In genomic region chr1:114510235-114511047, GRCh38 we compare ENCODE assay signal across 8 cellular contexts. TPM values are rescaled to one million over a fixed set of nuclear protein-coding genes. Genes with fewer than 3 reads are reported as not detected.
DNase-seq lines count a peak whose midpoint lies in the region; ATAC-seq and TF ChIP-seq lines count a peak whose summit lies in the region.

No MANE protein-coding gene starts in this region.

- H3T11ph ChIP-seq in H9 (ENCODE audit: low read length) = no peak overlapping the region

- H2BK20ac ChIP-seq in H9 (ENCODE audit: low read depth, low read length, poor library complexity, severe bottlenecking) = no peak overlapping the region

- H3K79me2 ChIP-seq in H9 (ENCODE audit: insufficient read depth, low read length) = peaks cover 39% of the 10 kb centered on the region

- H2AFZ ChIP-seq in H9 (ENCODE audit: low read length) = no peak overlapping the region

- intact Hi-C loops in activated B cell treated with CpG ODN at 0.5 μM for 24 hours (cut with micrococcal nuclease) (loop anchor here (1.0 to 10.0 kb wide), 12 partner anchors 28 to 1556 kb away; partner anchors contain the start of genes BCAS2, CSDE1, DENND2C and LRIG2), colonic mucosa (cut with DNase I) (no loop called here), lower leg skin (cut with DNase I; ENCODE audit: low total_unique reads) (no loop called here)

- no peak overlapping the region for H4K5ac ChIP-seq in H9 (ENCODE audit: insufficient read length, low read depth, low read length)

- no peak for TF ChIP-seq CTCF in GM12875 (IDR thresholded peaks at IDR 0.05; ENCODE audit: borderline replicate concordance, insufficient read depth, low read depth, low read length)
- TF ChIP-seq CTCF in H9 (conservative IDR thresholded peaks at IDR 0.05) = no peak
- TF ChIP-seq CTCF in activated B cell treated with CpG ODN at 0.5 μM for 24 hours (IDR thresholded peaks at IDR 0.05) = no peak
- no peak for TF ChIP-seq CTCF in colonic mucosa (IDR thresholded peaks at IDR 0.05)
- TF ChIP-seq CTCF in lower leg skin (IDR thresholded peaks at IDR 0.05) = no peak

- peaks cover 13 to 21% (median 16%) of the 10 kb centered on the region in 3 experiments for H3K36me3 Mint-ChIP-seq in H9 (ENCODE audit: insufficient read depth in 1 of 3, low read depth in 3 of 3)
- H3K36me3 Mint-ChIP-seq in activated B cell treated with CpG ODN at 0.5 μM for 24 hours (ENCODE audit: low read depth) = peaks cover 23% of the 10 kb centered on the region

- CTCF ChIA-PET in activated B cell treated with CpG ODN at 0.5 μM for 24 hours (lab: Charles Lee) = no interaction called here

- peak overlapping the region; percentile 99 for H3K4me2 ChIP-seq in H9 (ENCODE audit: insufficient read depth, insufficient read length, low read length)

- no peak overlapping the region for H2BK5ac ChIP-seq in H9 (ENCODE audit: insufficient read length, low read length)

- H4K20me1 ChIP-seq in H9 (ENCODE audit: control insufficient read depth, insufficient read depth, insufficient read length) = no peaks in the 10 kb centered on the region

- ATAC-seq in activated B cell treated with CpG ODN at 0.5 μM for 24 hours (ENCODE audit: low read depth) = peak; percentile 66

- H3K18ac ChIP-seq in H9 (ENCODE audit: insufficient read length, low read depth, low read length) = peak overlapping the region; percentile 81

- no peak overlapping the region for H2BK120ac ChIP-seq in H9 (ENCODE audit: low read depth, low read length, poor library complexity, severe bottlenecking)

- H3K4me3 Mint-ChIP-seq in H9 = peak overlapping the region; percentile 87 to 92
- peak overlapping the region; percentile 85 for H3K4me3 Mint-ChIP-seq in activated B cell treated with CpG ODN at 0.5 μM for 24 hours

- peak overlapping the region; percentile 91 for H3K14ac ChIP-seq in H9 (ENCODE audit: insufficient read depth, low read length)

- H4K91ac ChIP-seq in H9 (ENCODE audit: insufficient read length, low read depth, low read length) = peak overlapping the region; percentile 83

- no peaks in the 10 kb centered on the region for H3K9me3 Mint-ChIP-seq in H9
- no peaks in the 10 kb centered on the region for H3K9me3 Mint-ChIP-seq in activated B cell treated with CpG ODN at 0.5 μM for 24 hours

- H3K4me1 Mint-ChIP-seq in H9 = peaks cover 36 to 39% of the 10 kb centered on the region in 2 experiments
- H3K4me1 Mint-ChIP-seq in activated B cell treated with CpG ODN at 0.5 μM for 24 hours = peaks cover 48% of the 10 kb centered on the region

- no peak overlapping the region for H2BK12ac ChIP-seq in H9 (ENCODE audit: insufficient read length, low read depth, low read length)

- H3K27ac Mint-ChIP-seq in H9 (peak overlapping the region; percentile 1 to 96 (median 81); a peak in 5 of 7 replicates), activated B cell treated with CpG ODN at 0.5 μM for 24 hours (peak overlapping the region; percentile 38)

- peaks cover 23% of the 10 kb centered on the region for H3K23me2 ChIP-seq in H9 (ENCODE audit: insufficient read length, low read depth, low read length, poor library complexity, severe bottlenecking)

- no peaks in the 10 kb centered on the region for H3K9me3 ChIP-seq in H9 (ENCODE audit: control insufficient read depth, low read depth, low read length)
- H3K9me3 ChIP-seq in colonic mucosa = no peaks in the 10 kb centered on the region

- peaks cover 17% of the 10 kb centered on the region for H3K27me3 Mint-ChIP-seq in H9 (ENCODE audit: low read depth)
- no peaks in the 10 kb centered on the region for H3K27me3 Mint-ChIP-seq in activated B cell treated with CpG ODN at 0.5 μM for 24 hours

- H3K27me3 ChIP-seq in H9 (ENCODE audit: insufficient read depth, low read length) (no peaks in the 10 kb centered on the region), colonic mucosa (no peaks in the 10 kb centered on the region)

- no peaks in the 10 kb centered on the region for H3K79me1 ChIP-seq in H9 (ENCODE audit: insufficient read depth, low read depth, low read length, poor library complexity, severe bottlenecking)

- H3K4me1 ChIP-seq in H9 (ENCODE audit: insufficient read depth, low read length) (peaks cover 4% of the 10 kb centered on the region; the same call in 1 of the 2 replicates), colonic mucosa (peaks cover 7% of the 10 kb centered on the region)

- H3K23ac ChIP-seq in H9 (ENCODE audit: insufficient read length, low read depth, low read length) = no peak overlapping the region

- no peak overlapping the region for H3K4ac ChIP-seq in H9 (ENCODE audit: low read depth, low read length)

- H2BK15ac ChIP-seq in H9 (ENCODE audit: low read depth, low read length) = no peak overlapping the region; the same call in 1 of the 2 replicates

- H3K36me3 ChIP-seq in colonic mucosa = no peaks in the 10 kb centered on the region

- no peak overlapping the region for H3K56ac ChIP-seq in H9 (ENCODE audit: insufficient read length, low read depth, low read length)

- no peak overlapping the region for H2AK5ac ChIP-seq in H9 (ENCODE audit: insufficient read length, low read length)

- H3K9ac ChIP-seq in H9 (ENCODE audit: extremely low read depth, insufficient read length, low read length) (peak overlapping the region; percentile 92), colonic mucosa (ENCODE audit: low read depth in 2 of 2, low read length in 2 of 2) (peak overlapping the region; percentile 86 to 92)

- H3K4me3 ChIP-seq in GM12875 (ENCODE audit: low read depth, low read length) (peak overlapping the region; percentile 97), colonic mucosa (peak overlapping the region; percentile 82), lower leg skin (ENCODE audit: low read depth, poor library complexity, severe bottlenecking) (peak overlapping the region; percentile 98)

- no peak for TF ChIP-seq POLR2A in lower leg skin (IDR thresholded peaks at IDR 0.05)

- H4K8ac ChIP-seq in H9 (replicated peaks; ENCODE audit: insufficient read length, low read depth, low read length) = no peak overlapping the region

- peak; percentile 46 for DNase-seq in H9
- peak; percentile 19 for DNase-seq in LHCN-M2 (ENCODE audit: low read depth)
- no peak for DNase-seq in activated B cell treated with CpG ODN at 0.5 μM for 24 hours
- peak; percentile 61 for DNase-seq in colonic mucosa
- DNase-seq in lower leg skin (ENCODE audit: low spot score in 2 of 2) = peak; percentile 30 to 87
- peak; percentile 22 to 24 for DNase-seq in stimulated activated CD4-positive, alpha-beta T cell treated with anti-CD3 and anti-CD28 coated beads, Interleukin-4, amount 100 ng/mL, for 48 hours (ENCODE audit: low read depth in 2 of 2)
- no peak for DNase-seq in H4 (ENCODE audit: low spot score)

- WGBS in H9 (ENCODE audit: extremely low coverage, insufficient read length, low lambda C conversion rate) = no CpG with 5 or more reads among the region's 75 CpGs
- 0% methylated on average over 22 to 33 of the region's 75 CpGs for WGBS in lower leg skin, 2 donors

- H3K27ac ChIP-seq in H9 (ENCODE audit: insufficient read length, low read depth, low read length) = no peak overlapping the region
- peak overlapping the region; percentile 100 for H3K27ac ChIP-seq in colonic mucosa

- POLR2A ChIA-PET in activated B cell treated with CpG ODN at 0.5 μM for 24 hours (lab: Charles Lee) = interaction anchor here (0.6 to 3.4 kb wide), 15 partner anchors 9 to 1891 kb away, joined by 3 to 31 read pairs (median 4); partner anchors contain the start of genes BCAS2, NRAS, RSBN1 and ST7L

RNA-seq across cellular contexts. Expression of gene TRIM33, which starts 0.6 kb away (rescaled TPM):
- 53.8 and 53.9 TPM in 2 replicates for total RNA-seq in H9 (2021)
- 24.9 and 31.9 TPM in 2 replicates for total RNA-seq in LHCN-M2 (2014; rRNA removed)
- 6.7 TPM for polyA plus RNA-seq in LHCN-M2 (2012)
- total RNA-seq in activated B cell treated with CpG ODN at 0.5 μM for 24 hours = 38.4 and 41.2 TPM in 2 replicates
- 10 to 100 TPM; 26.7 to 29.2 TPM for total RNA-seq in colonic mucosa
- 10 to 100 TPM; 37.5 to 48.6 (median 41.1) TPM for total RNA-seq in lower leg skin
- total RNA-seq in H4 (2014; rRNA removed; shearing (Covaris generic)) = 8.6 and 8.8 TPM in 2 replicates

Comparison
In these comparisons a context has a peak if more than half of its experiments do, and no peak if none do; other contexts are left out.
1. DNase-seq: peak in H9 (single experiment), LHCN-M2 (single experiment), colonic mucosa (single experiment), lower leg skin (2 of 2) and stimulated activated CD4-positive, alpha-beta T cell treated with anti-CD3 and anti-CD28 coated beads, Interleukin-4, amount 100 ng/mL, for 48 hours (2 of 2); none in activated B cell treated with CpG ODN at 0.5 μM for 24 hours (single experiment) and H4 (single experiment).
2. Peak in every context shown above with its lines, with median percentiles within 50 percentile points of each other: H3K4me3 ChIP-seq.